ENCODE assay signal across 2 cellular contexts in the genomic region with DNA sequence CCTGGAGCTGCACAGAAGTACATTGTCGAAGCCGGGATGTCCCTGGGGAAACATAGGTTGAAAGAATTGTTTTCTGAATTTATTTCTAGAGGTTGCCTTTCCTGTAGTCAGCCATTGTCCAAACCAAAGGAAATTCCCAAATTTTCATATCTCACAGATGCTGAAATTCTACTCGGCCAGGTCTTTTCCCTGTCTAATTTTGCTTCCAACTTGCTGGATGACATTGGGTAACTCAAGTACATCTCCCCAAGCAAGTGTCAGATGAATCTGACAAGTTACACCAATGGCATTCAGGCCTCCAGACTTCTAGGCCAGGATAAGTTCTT.
TF ChIP-seq lines count a peak whose summit lies in the region.

No MANE protein-coding gene starts in this region.

TF ChIP-seq in endothelial cell of umbilical vein, 7 proteins besides CTCF, POLR2A, EP300 and RAD21 (continued from another document):
- TF ChIP-seq EZH2 (IDR thresholded peaks at IDR 0.05; ENCODE audit: borderline replicate concordance, low read depth, low read length, severe bottlenecking) (no peak), FOS (IDR thresholded peaks at IDR 0.05; ENCODE audit: borderline replicate concordance, insufficient read depth, low read length) (no peak), POLR2AphosphoS5 (IDR thresholded peaks at IDR 0.05; ENCODE audit: insufficient read depth, low read depth, low read length) (no peak), MYC (IDR thresholded peaks at IDR 0.05; ENCODE audit: low read depth, low read length) (no peak)
- TF ChIP-seq, protein P1, sequence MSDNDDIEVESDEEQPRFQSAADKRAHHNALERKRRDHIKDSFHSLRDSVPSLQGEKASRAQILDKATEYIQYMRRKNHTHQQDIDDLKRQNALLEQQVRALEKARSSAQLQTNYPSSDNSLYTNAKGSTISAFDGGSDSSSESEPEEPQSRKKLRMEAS (IDR thresholded peaks at IDR 0.05; ENCODE audit: insufficient read depth, insufficient read length), result no peak
TF ChIP-seq in endothelial cell of umbilical vein: peak in this region for 0.

TF ChIP-seq in GM12891, 5 proteins besides CTCF, POLR2A, EP300 and RAD21 (continued from another document):
- TF ChIP-seq POLR2AphosphoS5 (IDR thresholded peaks at IDR 0.05; ENCODE audit: low read depth, low read length) (no peak), SPI1 (IDR thresholded peaks at IDR 0.05; ENCODE audit: low read depth, low read length) (no peak)
